15 cellular contexts compared by ENCODE assay signal in genomic region chr12:129381717-129382116, GRCh38.
DNase-seq lines count a peak whose midpoint lies in the region; ATAC-seq and TF ChIP-seq lines count a peak whose summit lies in the region.
"Had no signal": no experiment of that assay in that cellular context is flagged by ENCODE, and none has a peak within 500 bp of the region (broad histone marks: within the 10 kb centered on the region; RNA-seq: fewer than 3 reads in every experiment).

No MANE protein-coding gene starts in this region.

- peaks cover 0 to 16% (median 6%) of the 10 kb centered on the region in 8 donors for H3K9me3 Mint-ChIP-seq in CD4-positive, alpha-beta memory T cell
- H3K9me3 Mint-ChIP-seq in activated T-helper 17 cell treated with anti-CD3 and anti-CD28 coated beads, Interleukin-2, amount 50 U/mL, for 72 hours = peaks cover 16% of the 10 kb centered on the region

- no peak for TF ChIP-seq CTCF in mucosa of descending colon (IDR thresholded peaks at IDR 0.05)

- peak; percentile 43 for ATAC-seq in mucosa of descending colon
- no peak for ATAC-seq in activated T-helper 17 cell treated with anti-CD3 and anti-CD28 coated beads, Interleukin-2, amount 50 U/mL, for 72 hours (replicated peaks)

- no peaks in the 10 kb centered on the region for H3K36me3 Mint-ChIP-seq in CD4-positive, alpha-beta memory T cell
- no peaks in the 10 kb centered on the region for H3K36me3 Mint-ChIP-seq in activated T-helper 17 cell treated with anti-CD3 and anti-CD28 coated beads, Interleukin-2, amount 50 U/mL, for 72 hours (ENCODE audit: low read depth)

- no peaks in the 10 kb centered on the region for H3K27me3 ChIP-seq in CD4-positive, alpha-beta memory T cell (ENCODE audit: insufficient read depth, low read length)

- intact Hi-C loops in mucosa of descending colon (cut with DNase I, micrococcal nuclease) = no loop called here
- intact Hi-C loops in CD4-positive, alpha-beta memory T cell (cut with micrococcal nuclease) = no loop called here

- no peak overlapping the region for H3K4me3 ChIP-seq in Jurkat, Clone E6-1 (ENCODE audit: low read length)
- no peak overlapping the region for H3K4me3 ChIP-seq in mucosa of descending colon
- no peak overlapping the region for H3K4me3 ChIP-seq in CD4-positive, alpha-beta memory T cell (ENCODE audit: low read length in 2 of 2)

- H3K4me3 Mint-ChIP-seq in CD4-positive, alpha-beta memory T cell = no peak overlapping the region
- H3K4me3 Mint-ChIP-seq in activated T-helper 17 cell treated with anti-CD3 and anti-CD28 coated beads, Interleukin-2, amount 50 U/mL, for 72 hours = no peak overlapping the region
- H3K4me3 Mint-ChIP-seq: B cell; CD4-positive, alpha-beta T cell; HFFc6 had no signal

- POLR2A ChIA-PET in CD4-positive, alpha-beta memory T cell (lab: Charles Lee; ENCODE audit: partially characterized antibody) = no interaction called here

- no peaks in the 10 kb centered on the region for H3K27me3 Mint-ChIP-seq in CD4-positive, alpha-beta memory T cell
- H3K27me3 Mint-ChIP-seq in activated T-helper 17 cell treated with anti-CD3 and anti-CD28 coated beads, Interleukin-2, amount 50 U/mL, for 72 hours = no peaks in the 10 kb centered on the region
- H3K27me3 Mint-ChIP-seq: B cell; CD4-positive, alpha-beta T cell had no signal

- no peaks in the 10 kb centered on the region for H3K36me3 ChIP-seq in mucosa of descending colon (ENCODE audit: low read depth)
- H3K36me3 ChIP-seq in CD4-positive, alpha-beta memory T cell (ENCODE audit: insufficient read depth, low read length) = no peaks in the 10 kb centered on the region

- H3K4me1 ChIP-seq in mucosa of descending colon (ENCODE audit: low read depth) = no peaks in the 10 kb centered on the region
- no peaks in the 10 kb centered on the region for H3K4me1 ChIP-seq in CD4-positive, alpha-beta memory T cell (ENCODE audit: insufficient read depth, low read length)

- H3K4me1 Mint-ChIP-seq in CD4-positive, alpha-beta memory T cell = no peaks in the 10 kb centered on the region
- H3K4me1 Mint-ChIP-seq in activated T-helper 17 cell treated with anti-CD3 and anti-CD28 coated beads, Interleukin-2, amount 50 U/mL, for 72 hours = no peaks in the 10 kb centered on the region
- H3K4me1 Mint-ChIP-seq: B cell had no signal

- CTCF ChIA-PET in CD4-positive, alpha-beta memory T cell (lab: Charles Lee; ENCODE audit: partially characterized antibody) = no interaction called here

- H3K9me3 ChIP-seq in mucosa of descending colon = peaks cover 10% of the 10 kb centered on the region
- H3K9me3 ChIP-seq in CD4-positive, alpha-beta memory T cell (ENCODE audit: control insufficient read depth in 1 of 2, low read length in 2 of 2) = no peaks in the 10 kb centered on the region

- no peak overlapping the region for H3K27ac Mint-ChIP-seq in CD4-positive, alpha-beta memory T cell
- H3K27ac Mint-ChIP-seq in activated T-helper 17 cell treated with anti-CD3 and anti-CD28 coated beads, Interleukin-2, amount 50 U/mL, for 72 hours = no peak overlapping the region
- H3K27ac Mint-ChIP-seq: B cell; CD4-positive, alpha-beta T cell; HFFc6 had no signal

- DNase-seq in DMS79 (lab: John Stamatoyannopoulos, UW) (peak; percentile 14), astrocyte of the hippocampus (ENCODE audit: low read depth, low spot score) (peak; percentile 29), mucosa of descending colon (no peak), epidermal melanocyte (ENCODE audit: insufficient read length, low spot score) (no peak)
- DNase-seq in Jurkat, Clone E6-1 (ENCODE audit: low read depth, low spot score) = peak; percentile 4
- DNase-seq in CD4-positive, alpha-beta memory T cell = no peak
- DNase-seq: ACHN; C1 segment of cervical spinal cord; CD4-positive, alpha-beta T cell; COR-L47; DMS153; HCEC 1CT; HFFc6 had no signal

- H3K27ac ChIP-seq in CD4-positive, alpha-beta memory T cell (ENCODE audit: low read depth, low read length) = no peak overlapping the region

Comparison
In these comparisons a context has a peak if more than half of its experiments do, and no peak if none do; other contexts are left out.
1. DNase-seq: peak in DMS79 (single experiment), Jurkat, Clone E6-1 (single experiment) and astrocyte of the hippocampus (single experiment); none in mucosa of descending colon (0 of 3), epidermal melanocyte (single experiment) and CD4-positive, alpha-beta memory T cell (0 of 5).